ENCODE assay signal across 3 cellular contexts in genomic region chr6:88201734-88202133, GRCh38. TPM values are rescaled to one million over a fixed set of nuclear protein-coding genes. Genes with fewer than 3 reads are reported as not detected.
"Had no signal": no experiment of that assay in that cellular context is flagged by ENCODE, and none has a peak within 500 bp of the region (broad histone marks: within the 10 kb centered on the region; RNA-seq: fewer than 3 reads in every experiment).

No MANE protein-coding gene starts in this region.

RNA-seq across cellular contexts. Expression of gene CNR1, which starts 35.6 kb away (rescaled TPM):
- total RNA-seq: PC-3, PC-9 had no signal
- polyA plus RNA-seq: SK-N-SH had no signal
